In genomic region chr6:30686908-30687658, GRCh38 we compare ENCODE assay signal across 1 cellular context.
TF ChIP-seq lines count a peak whose summit lies in the region.

No MANE protein-coding gene starts in this region.

TF ChIP-seq in K562, 482 proteins besides CTCF, POLR2A, EP300 and RAD21 (continued from another document and continues in another):
- TF ChIP-seq HOMEZ (CRISPR knock-in tag; IDR thresholded peaks at IDR 0.05) (no peak), PHF8 (IDR thresholded peaks at IDR 0.05; ENCODE audit: borderline replicate concordance, low read length) (peak; percentile 38; the same call in 1 of the 2 replicates), FOXP1 (CRISPR knock-in tag; IDR thresholded peaks at IDR 0.05) (no peak), SMARCE1 (IDR thresholded peaks at IDR 0.05) (peak; percentile 69), MIER1 (IDR thresholded peaks at IDR 0.05; ENCODE audit: low read depth) (peak; percentile 70; the same call in 1 of the 2 replicates), SMARCA4 (IDR thresholded peaks at IDR 0.05) (peak; percentile 63), ESRRA (IDR thresholded peaks at IDR 0.05; ENCODE audit: borderline replicate concordance, low read depth) (0 out of 2 replicates have a peak, but pooled peaks have one; percentile 22), RBM34 (IDR thresholded peaks at IDR 0.05; ENCODE audit: borderline replicate concordance, insufficient read depth, low read length) (no peak), STAT5A (IDR thresholded peaks at IDR 0.05; ENCODE audit: borderline replicate concordance, low read length) (peak; percentile 41; the same call in 1 of the 2 replicates), MLLT1 (IDR thresholded peaks at IDR 0.05) (peak; percentile 32 to 66; a peak in 2 of 4 replicates), ZNF140 (CRISPR knock-in tag; IDR thresholded peaks at IDR 0.05) (no peak), JUN (IDR thresholded peaks at IDR 0.05; ENCODE audit: borderline replicate concordance, low read depth, low read length) (peak; percentile 42; the same call in 1 of the 2 replicates), JUN (CRISPR knock-in tag; IDR thresholded peaks at IDR 0.05; ENCODE audit: borderline replicate concordance) (peak; percentile 30; the same call in 1 of the 2 replicates), LARP7 (IDR thresholded peaks at IDR 0.05) (peak; percentile 49; the same call in 1 of the 2 replicates), MCM3 (IDR thresholded peaks at IDR 0.05) (no peak), ZFP36 (IDR thresholded peaks at IDR 0.05; ENCODE audit: low read depth, low read length, partially characterized antibody) (peak; percentile 24), RNF2 (IDR thresholded peaks at IDR 0.05) (peak; percentile 87), ZBTB5 (IDR thresholded peaks at IDR 0.05) (no peak; the same call in 1 of the 2 replicates), ZNF232 (CRISPR knock-in tag; IDR thresholded peaks at IDR 0.05) (0 out of 2 replicates have a peak, but pooled peaks have one; percentile 39), TRIM24 (IDR thresholded peaks at IDR 0.05) (peak; percentile 21 to 77; a peak in 3 of 4 replicates), HNRNPL (IDR thresholded peaks at IDR 0.05; ENCODE audit: low read depth, low read length) (no peak), CREB5 (CRISPR knock-in tag; IDR thresholded peaks at IDR 0.05) (peak; percentile 64; the same call in 1 of the 2 replicates), MTF1 (CRISPR knock-in tag; IDR thresholded peaks at IDR 0.05; ENCODE audit: borderline replicate concordance) (no peak), TBL1XR1 (IDR thresholded peaks at IDR 0.05; ENCODE audit: low read length in 2 of 2) (peak in 1 of 2 experiments; percentile 52; a peak in 1 of 4 replicates), DMBX1 (CRISPR knock-in tag; IDR thresholded peaks at IDR 0.05; ENCODE audit: borderline replicate concordance) (no peak), FOXJ2 (tag; IDR thresholded peaks at IDR 0.05) (no peak), NR1H2 (CRISPR knock-in tag; IDR thresholded peaks at IDR 0.05) (no peak), RB1 (IDR thresholded peaks at IDR 0.05; ENCODE audit: low read depth) (peak; percentile 83), POLR2B (IDR thresholded peaks at IDR 0.05; ENCODE audit: low read depth, partially characterized antibody) (peak; percentile 67), HLTF (IDR thresholded peaks at IDR 0.05) (peak; percentile 84), BRF1 (IDR thresholded peaks at IDR 0.05; ENCODE audit: borderline replicate concordance, extremely low read depth, insufficient read length) (no peak), ZNF347 (CRISPR knock-in tag; IDR thresholded peaks at IDR 0.05; ENCODE audit: low read depth) (no peak), GTF2B (IDR thresholded peaks at IDR 0.05; ENCODE audit: extremely low read depth, insufficient read length) (no peak), NBN (IDR thresholded peaks at IDR 0.05; ENCODE audit: low read depth) (0 out of 2 replicates have a peak, but pooled peaks have one; percentile 84), ARID1B (IDR thresholded peaks at IDR 0.05) (peak; percentile 79), DNMT1 (IDR thresholded peaks at IDR 0.05) (no peak), CREM (IDR thresholded peaks at IDR 0.05; ENCODE audit: low read depth) (peak; percentile 66), ZNF165 (CRISPR knock-in tag; IDR thresholded peaks at IDR 0.05; ENCODE audit: borderline replicate concordance) (no peak), CHD7 (IDR thresholded peaks at IDR 0.05; ENCODE audit: low read depth, low read length) (no peak), USF1 (CRISPR knock-in tag; IDR thresholded peaks at IDR 0.05) (peak; percentile 77), PKNOX1 (IDR thresholded peaks at IDR 0.05) (peak; percentile 85), HMGN3 (IDR thresholded peaks at IDR 0.05; ENCODE audit: borderline replicate concordance, extremely low read depth, insufficient read length, low read depth, low read length) (peak; percentile 92), HIVEP1 (CRISPR knock-in tag; IDR thresholded peaks at IDR 0.05) (no peak)
